12 cellular contexts compared by ENCODE assay signal in the genomic region with DNA sequence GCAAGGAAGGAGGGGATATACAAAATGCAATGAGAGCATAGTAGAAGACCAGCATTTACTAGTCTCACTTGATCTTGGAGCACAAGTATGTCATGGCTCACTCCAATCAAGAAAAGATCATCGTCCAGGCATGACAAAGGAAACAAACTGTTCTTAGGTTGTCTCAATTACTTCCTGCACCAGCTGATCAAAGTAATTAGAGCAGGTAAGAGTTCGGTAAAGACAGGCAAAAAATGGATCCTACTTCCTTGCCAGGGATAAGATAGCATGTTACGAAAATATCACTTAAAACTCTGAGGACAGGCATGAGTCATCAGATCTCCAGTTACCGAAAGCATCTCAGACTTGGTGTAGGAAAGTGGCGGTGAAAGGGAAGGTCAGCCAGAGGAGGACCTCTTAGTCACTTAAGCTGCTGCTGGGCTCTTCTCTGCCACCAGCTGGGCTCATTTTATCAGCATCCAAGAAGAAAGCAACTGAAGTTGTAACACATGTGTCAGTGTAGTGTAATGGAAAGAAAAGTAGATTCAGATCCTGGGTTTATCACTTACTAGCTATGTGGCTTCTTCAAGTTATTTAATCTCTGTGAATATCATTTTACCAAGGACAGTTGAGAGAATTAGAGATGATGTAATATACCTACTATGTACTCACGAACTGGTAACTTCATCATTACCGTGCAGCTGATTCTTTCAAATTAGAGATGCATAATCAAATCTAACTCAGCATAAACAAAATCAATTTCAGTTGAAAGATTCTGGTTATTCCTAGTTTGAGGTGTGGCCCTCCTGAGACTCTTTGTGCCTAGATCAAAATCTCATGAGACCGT. TPM values are rescaled to one million over a fixed set of nuclear protein-coding genes. Genes with fewer than 3 reads are reported as not detected.
DNase-seq lines count a peak whose midpoint lies in the region; ATAC-seq and TF ChIP-seq lines count a peak whose summit lies in the region.
"Had no signal": no experiment of that assay in that cellular context is flagged by ENCODE, and none has a peak within 500 bp of the region (broad histone marks: within the 10 kb centered on the region; RNA-seq: fewer than 3 reads in every experiment).

No MANE protein-coding gene starts in this region.

- no peaks in the 10 kb centered on the region for H3K4me1 Mint-ChIP-seq in activated CD8-positive, alpha-beta T cell treated with anti-CD3 and anti-CD28 coated beads for 36 hours (ENCODE audit: low read depth)
- H3K4me1 Mint-ChIP-seq in CD4-positive, alpha-beta T cell (ENCODE audit: low read depth) = no peaks in the 10 kb centered on the region
- H3K4me1 Mint-ChIP-seq: naive B cell had no signal

- peaks cover 11% of the 10 kb centered on the region for H3K4me1 ChIP-seq in ACC112 (ENCODE audit: control insufficient read depth, insufficient read depth, low read length, unreplicated experiment)
- no peaks in the 10 kb centered on the region for H3K4me1 ChIP-seq in adrenal gland (replicated peaks in 1 of 2)

- H3K36me3 ChIP-seq in ACC112 (ENCODE audit: insufficient read depth, low read length) (no peaks in the 10 kb centered on the region), adrenal gland (replicated peaks in 1 of 2) (no peaks in the 10 kb centered on the region)

- H3K27me3 ChIP-seq in ACC112 (ENCODE audit: insufficient read depth, low read length) (no peaks in the 10 kb centered on the region), adrenal gland (no peaks in the 10 kb centered on the region)
- no peaks in the 10 kb centered on the region for H3K27me3 ChIP-seq in CD4-positive, alpha-beta T cell (ENCODE audit: control insufficient read depth, insufficient read depth, low read length)

- no peak overlapping the region for H3K27ac ChIP-seq in ACC112 (ENCODE audit: low read depth, low read length)
- peak overlapping the region in 1 of 5 donors; percentile 20 for H3K27ac ChIP-seq in adrenal gland
- no peak overlapping the region for H3K27ac ChIP-seq in CD4-positive, alpha-beta T cell (ENCODE audit: low read depth, low read length)

- no peak overlapping the region for H3K27ac Mint-ChIP-seq in activated CD8-positive, alpha-beta T cell treated with anti-CD3 and anti-CD28 coated beads for 36 hours
- no peak overlapping the region for H3K27ac Mint-ChIP-seq in CD4-positive, alpha-beta T cell
- H3K27ac Mint-ChIP-seq: CD14-positive monocyte had no signal

- POLR2A ChIA-PET in activated CD8-positive, alpha-beta T cell treated with anti-CD3 and anti-CD28 coated beads for 36 hours (lab: Charles Lee) = no interaction called here
- POLR2A ChIA-PET in CD4-positive, alpha-beta T cell (lab: Charles Lee) = no interaction called here

- H3K9me3 ChIP-seq in adrenal gland (replicated peaks in 1 of 3) = no peaks in the 10 kb centered on the region
- no peaks in the 10 kb centered on the region for H3K9me3 ChIP-seq in CD4-positive, alpha-beta T cell (ENCODE audit: control insufficient read depth, low read length)

- CTCF ChIA-PET in activated CD8-positive, alpha-beta T cell treated with anti-CD3 and anti-CD28 coated beads for 36 hours (lab: Charles Lee) = interaction anchor here (1.0 to 1.3 kb wide), 3 partner anchors 20 to 725 kb away, joined by 3 to 8 read pairs (median 3); no protein-coding TSS in a partner anchor
- CTCF ChIA-PET in CD4-positive, alpha-beta T cell (lab: Charles Lee) = interaction anchor here (0.5 to 1.7 kb wide), 2 partner anchors 9 to 1356 kb away, joined by 3 read pairs; no protein-coding TSS in a partner anchor

- TF ChIP-seq POLR2A in adrenal gland (IDR thresholded peaks at IDR 0.05) = no peak

- no peaks in the 10 kb centered on the region for H3K79me2 ChIP-seq in ACC112 (ENCODE audit: control insufficient read depth, insufficient read depth, low read length, unreplicated experiment)

- no peak overlapping the region for H3K4me3 Mint-ChIP-seq in activated CD8-positive, alpha-beta T cell treated with anti-CD3 and anti-CD28 coated beads for 36 hours
- H3K4me3 Mint-ChIP-seq in CD4-positive, alpha-beta T cell = no peak overlapping the region
- H3K4me3 Mint-ChIP-seq: CD14-positive monocyte, naive B cell had no signal

- no peaks in the 10 kb centered on the region for H3K9me3 Mint-ChIP-seq in activated CD8-positive, alpha-beta T cell treated with anti-CD3 and anti-CD28 coated beads for 36 hours
- H3K9me3 Mint-ChIP-seq in CD4-positive, alpha-beta T cell = no peaks in the 10 kb centered on the region

- WGBS in adrenal gland, 4 donors = 55 to 59% (median 55%) methylated on average over 8 of the region's 8 CpGs

- in situ Hi-C loops in KBM-7 (cut with MboI; ENCODE audit: low pct_unique_long_range_greater_than_20kb, low sequenced_read_pairs) = loop anchor here (25.0 kb wide), 2 partner anchors 489 to 739 kb away; a partner anchor contains a TSS

- no peak overlapping the region for H2AFZ ChIP-seq in ACC112 (ENCODE audit: low read length, unreplicated experiment)

- ATAC-seq in activated CD8-positive, alpha-beta T cell treated with anti-CD3 and anti-CD28 coated beads for 36 hours = no peak
- ATAC-seq in GM18909 (IDR thresholded peaks at IDR 0.05; ENCODE audit: poor library complexity, unreplicated experiment) = no peak
- no peak for ATAC-seq in CD4-positive, alpha-beta T cell (ENCODE audit: poor library complexity)

- intact Hi-C loops in adrenal gland (cut with DNase I) = no loop called here
- intact Hi-C loops in activated CD8-positive, alpha-beta T cell treated with anti-CD3 and anti-CD28 coated beads for 36 hours (cut with micrococcal nuclease) = no loop called here
- intact Hi-C loops in CD4-positive, alpha-beta T cell (cut with DNase I, micrococcal nuclease) = no loop called here

- peak overlapping the region; percentile 7; the same call in 1 of the 2 replicates for H3K4me3 ChIP-seq in ACC112 (ENCODE audit: low read depth, low read length)
- no peak overlapping the region for H3K4me3 ChIP-seq in adrenal gland

- peaks cover 4% of the 10 kb centered on the region for H3K27me3 Mint-ChIP-seq in activated CD8-positive, alpha-beta T cell treated with anti-CD3 and anti-CD28 coated beads for 36 hours
- no peaks in the 10 kb centered on the region for H3K27me3 Mint-ChIP-seq in CD4-positive, alpha-beta T cell

- peak; percentile 17 for DNase-seq in KBM-7
- peak in 6 of 7 donors; percentile 36 to 66 (median 41) for DNase-seq in adrenal gland
- peak; percentile 72 for DNase-seq in islet precursor cell
- DNase-seq in activated CD8-positive, alpha-beta T cell treated with anti-CD3 and anti-CD28 coated beads for 36 hours = no peak
- no peak for DNase-seq in CD4-positive, alpha-beta T cell
- no peak for DNase-seq in hepatic stellate cell (ENCODE audit: low spot score)
- DNase-seq: effector CD4-positive, alpha-beta T cell; naive B cell; NCI-H526 had no signal

- H3K36me3 Mint-ChIP-seq in activated CD8-positive, alpha-beta T cell treated with anti-CD3 and anti-CD28 coated beads for 36 hours (ENCODE audit: low read depth) = no peaks in the 10 kb centered on the region
- no peaks in the 10 kb centered on the region for H3K36me3 Mint-ChIP-seq in CD4-positive, alpha-beta T cell (ENCODE audit: low read depth)
- H3K36me3 Mint-ChIP-seq: CD14-positive monocyte, naive B cell had no signal

- no peak for TF ChIP-seq CTCF in adrenal gland (IDR thresholded peaks at IDR 0.05)
- TF ChIP-seq CTCF in activated CD8-positive, alpha-beta T cell treated with anti-CD3 and anti-CD28 coated beads for 36 hours (IDR thresholded peaks at IDR 0.05) = no peak
- TF ChIP-seq CTCF in CD4-positive, alpha-beta T cell (IDR thresholded peaks at IDR 0.05) = no peak

RNA-seq across cellular contexts. Expression of a gene that starts 46.8 kb away (rescaled TPM):
- under 1 TPM in 2 of 8 donors, not detected in 6; 0.23 to 0.43 TPM for total RNA-seq in adrenal gland
- polyA plus RNA-seq in adrenal gland = under 1 TPM in 2 of 3 donors, not detected in 1; 0.24 TPM
- total RNA-seq in activated CD8-positive, alpha-beta T cell treated with anti-CD3 and anti-CD28 coated beads for 36 hours = 100 to 1,000 TPM; 106 to 114 TPM
- total RNA-seq in CD4-positive, alpha-beta T cell = under 1 TPM; 0.22 to 0.38 TPM
- polyA plus RNA-seq: CD14-positive monocyte had no signal

Comparison
In these comparisons a context has a peak if more than half of its experiments do, and no peak if none do; other contexts are left out.
1. DNase-seq: peak in KBM-7 (single experiment), adrenal gland (6 of 7) and islet precursor cell (single experiment); none in activated CD8-positive, alpha-beta T cell treated with anti-CD3 and anti-CD28 coated beads for 36 hours (single experiment), CD4-positive, alpha-beta T cell (0 of 10) and hepatic stellate cell (single experiment).
2. RNA of a gene that starts 46.8 kb away (total RNA-seq): 106 to 114 TPM in activated CD8-positive, alpha-beta T cell treated with anti-CD3 and anti-CD28 coated beads for 36 hours; 0.22 to 0.38 TPM in CD4-positive, alpha-beta T cell and 0.23 to 0.43 TPM in adrenal gland; every median in the first group is over 10 times any median in the second.